Comparison of ENCODE assay signal across 13 cellular contexts in genomic region chr6:111555041-111555440, GRCh38. TPM values are rescaled to one million over a fixed set of nuclear protein-coding genes. Genes with fewer than 3 reads are reported as not detected.
DNase-seq lines count a peak whose midpoint lies in the region; ATAC-seq and TF ChIP-seq lines count a peak whose summit lies in the region.
"Had no signal": no experiment of that assay in that cellular context is flagged by ENCODE, and none has a peak within 500 bp of the region (broad histone marks: within the 10 kb centered on the region; RNA-seq: fewer than 3 reads in every experiment).

No MANE protein-coding gene starts in this region.

- no peaks in the 10 kb centered on the region for H3K9me3 ChIP-seq in muscle layer of duodenum (ENCODE audit: control insufficient read depth in 1 of 2, low read length in 2 of 2)
- no peaks in the 10 kb centered on the region for H3K9me3 ChIP-seq in vagina

- intact Hi-C loops in Right ventricle myocardium superior (cut with DNase I), result no loop called here
- intact Hi-C loops in left ventricle myocardium superior (cut with micrococcal nuclease), result no loop called here
- intact Hi-C loops in vagina (cut with DNase I), result no loop called here

- H3K36me3 ChIP-seq in muscle layer of duodenum (ENCODE audit: control insufficient read depth in 1 of 2, insufficient read depth in 2 of 2, low read length in 2 of 2), result no peaks in the 10 kb centered on the region
- no peaks in the 10 kb centered on the region for H3K36me3 ChIP-seq in vagina
- H3K36me3 ChIP-seq: cardiac muscle cell had no signal

- H3K4me1 ChIP-seq in muscle layer of duodenum (ENCODE audit: control insufficient read depth in 1 of 2, insufficient read depth in 2 of 2, low read length in 2 of 2), result peaks cover 26 to 30% of the 10 kb centered on the region in 2 donors
- peaks cover 66% of the 10 kb centered on the region for H3K4me1 ChIP-seq in vagina

- H3K27ac ChIP-seq in caudate nucleus (ENCODE audit: low read depth, low read length) (peak overlapping the region; percentile 75), muscle layer of duodenum (ENCODE audit: low read length) (peak overlapping the region; percentile 28), vagina (peak overlapping the region; percentile 84)
- H3K27ac ChIP-seq: cardiac muscle cell had no signal

- peak in 1 of 3 experiments; percentile 17 for TF ChIP-seq CTCF in vagina (IDR thresholded peaks at IDR 0.05)

- no peak for DNase-seq in Right ventricle myocardium superior
- DNase-seq in left ventricle myocardium superior, result no peak
- no peak for DNase-seq in caudate nucleus (lab: John Stamatoyannopoulos, UW)
- DNase-seq in vagina (ENCODE audit: extremely low spot score in 2 of 2), result no peak
- no peak for DNase-seq in retina
- DNase-seq: activated CD4-positive, alpha-beta T cell treated with anti-CD3 and anti-CD28 coated beads, Interleukin-2, amount 50 U/mL, for 4 hours; NCI-H1694 treated with DMSO at 0.1 percent for 48 hours; occipital lobe; SHP77 treated with DMSO at 0.1 percent for 48 hours had no signal

- peak; percentile 6 for ATAC-seq in Right ventricle myocardium superior (ENCODE audit: poor library complexity)
- no peak for ATAC-seq in left ventricle myocardium superior
- no peak for ATAC-seq in GM21619 (IDR thresholded peaks at IDR 0.05; ENCODE audit: unreplicated experiment)
- no peak for ATAC-seq in HG03439 (IDR thresholded peaks at IDR 0.05; ENCODE audit: unreplicated experiment)

- H3K27me3 ChIP-seq in muscle layer of duodenum (ENCODE audit: low read depth, low read length) (no peaks in the 10 kb centered on the region), vagina (no peaks in the 10 kb centered on the region)
- H3K27me3 ChIP-seq: cardiac muscle cell had no signal

- H3K4me3 ChIP-seq in muscle layer of duodenum (ENCODE audit: low read depth in 1 of 2, low read length in 2 of 2) (no peak overlapping the region), vagina (no peak overlapping the region)
- H3K4me3 ChIP-seq: cardiac muscle cell had no signal

- TF ChIP-seq POLR2A in vagina (IDR thresholded peaks at IDR 0.05), result no peak

RNA-seq across cellular contexts. Expression of gene TRAF3IP2, which starts 50.6 kb away (rescaled TPM):
- total RNA-seq in Right ventricle myocardium superior (10.0 TPM), left ventricle myocardium superior (9.7 TPM), vagina (35.1 TPM)

Comparison
In these comparisons a context has a peak if more than half of its experiments do, and no peak if none do; other contexts are left out.
1. H3K27ac ChIP-seq: peak in every context shown above with its lines; median percentile 84 in vagina; 75 in caudate nucleus; 28 in muscle layer of duodenum.